1 cellular context compared by ENCODE assay signal in the genomic region with DNA sequence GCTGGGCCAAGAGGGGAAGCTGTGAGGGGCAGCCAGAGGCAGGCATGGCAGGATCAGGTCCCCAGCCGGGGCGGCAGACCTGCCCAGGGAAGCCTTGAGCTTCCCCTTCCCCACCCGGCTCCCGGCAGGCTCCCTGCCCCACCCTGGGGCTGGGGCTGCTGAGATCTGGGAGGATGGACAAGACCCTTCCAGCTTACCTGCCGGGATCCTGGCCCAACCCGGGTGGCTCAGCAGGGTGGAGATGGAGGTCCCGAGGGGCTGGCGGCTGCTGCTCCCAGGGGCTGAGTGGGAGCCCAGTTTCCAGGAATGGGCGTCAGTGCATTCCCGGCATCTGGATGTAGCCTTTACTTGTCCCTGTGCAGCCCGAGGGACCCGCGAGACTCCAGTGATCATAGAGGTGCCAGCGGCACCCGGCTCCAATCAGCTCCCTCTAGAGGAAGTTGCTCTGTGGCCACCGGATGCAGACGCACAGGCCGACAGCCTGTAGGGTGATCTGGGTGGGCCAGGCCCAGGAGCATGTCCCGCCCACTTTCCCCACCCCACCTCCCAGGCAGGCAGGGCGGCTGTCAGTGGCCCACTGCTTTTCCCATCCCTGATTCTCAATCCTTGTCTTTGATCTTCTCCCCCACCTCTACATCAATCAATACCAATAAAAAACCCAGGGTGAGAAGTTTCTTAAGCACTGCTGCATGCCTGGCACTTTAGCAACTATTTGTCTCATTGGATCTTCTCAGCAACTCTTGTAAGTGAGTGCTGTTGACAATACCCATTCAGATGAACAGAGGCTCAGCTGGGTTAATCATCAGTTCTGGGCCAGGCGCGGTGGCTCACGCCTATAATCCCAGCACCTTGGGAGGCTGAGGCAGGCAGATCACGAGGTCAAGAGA.
TF ChIP-seq lines count a peak whose summit lies in the region.

Gene BAK1, minus strand, starts transcription at position 449 of the 887 bp plus-strand sequence. CDS start 2,672 bp downstream, outside the sequence.

TF ChIP-seq in HepG2, 621 proteins besides CTCF, POLR2A, EP300 and RAD21 (continued from another document and continues in another):
- TF ChIP-seq, protein P1, sequence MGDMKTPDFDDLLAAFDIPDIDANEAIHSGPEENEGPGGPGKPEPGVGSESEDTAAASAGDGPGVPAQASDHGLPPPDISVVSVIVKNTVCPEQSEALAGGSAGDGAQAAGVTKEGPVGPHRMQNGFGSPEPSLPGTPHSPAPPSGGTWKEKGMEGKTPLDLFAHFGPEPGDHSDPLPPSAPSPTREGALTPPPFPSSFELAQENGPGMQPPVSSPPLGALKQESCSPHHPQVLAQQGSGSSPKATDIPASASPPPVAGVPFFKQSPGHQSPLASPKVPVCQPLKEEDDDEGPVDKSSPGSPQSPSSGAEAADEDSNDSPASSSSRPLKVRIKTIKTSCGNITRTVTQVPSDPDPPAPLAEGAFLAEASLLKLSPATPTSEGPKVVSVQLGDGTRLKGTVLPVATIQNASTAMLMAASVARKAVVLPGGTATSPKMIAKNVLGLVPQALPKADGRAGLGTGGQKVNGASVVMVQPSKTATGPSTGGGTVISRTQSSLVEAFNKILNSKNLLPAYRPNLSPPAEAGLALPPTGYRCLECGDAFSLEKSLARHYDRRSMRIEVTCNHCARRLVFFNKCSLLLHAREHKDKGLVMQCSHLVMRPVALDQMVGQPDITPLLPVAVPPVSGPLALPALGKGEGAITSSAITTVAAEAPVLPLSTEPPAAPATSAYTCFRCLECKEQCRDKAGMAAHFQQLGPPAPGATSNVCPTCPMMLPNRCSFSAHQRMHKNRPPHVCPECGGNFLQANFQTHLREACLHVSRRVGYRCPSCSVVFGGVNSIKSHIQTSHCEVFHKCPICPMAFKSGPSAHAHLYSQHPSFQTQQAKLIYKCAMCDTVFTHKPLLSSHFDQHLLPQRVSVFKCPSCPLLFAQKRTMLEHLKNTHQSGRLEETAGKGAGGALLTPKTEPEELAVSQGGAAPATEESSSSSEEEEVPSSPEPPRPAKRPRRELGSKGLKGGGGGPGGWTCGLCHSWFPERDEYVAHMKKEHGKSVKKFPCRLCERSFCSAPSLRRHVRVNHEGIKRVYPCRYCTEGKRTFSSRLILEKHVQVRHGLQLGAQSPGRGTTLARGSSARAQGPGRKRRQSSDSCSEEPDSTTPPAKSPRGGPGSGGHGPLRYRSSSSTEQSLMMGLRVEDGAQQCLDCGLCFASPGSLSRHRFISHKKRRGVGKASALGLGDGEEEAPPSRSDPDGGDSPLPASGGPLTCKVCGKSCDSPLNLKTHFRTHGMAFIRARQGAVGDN (CRISPR knock-in tag; IDR thresholded peaks at IDR 0.05) = peak; percentile 86
- TF ChIP-seq, protein P2, sequence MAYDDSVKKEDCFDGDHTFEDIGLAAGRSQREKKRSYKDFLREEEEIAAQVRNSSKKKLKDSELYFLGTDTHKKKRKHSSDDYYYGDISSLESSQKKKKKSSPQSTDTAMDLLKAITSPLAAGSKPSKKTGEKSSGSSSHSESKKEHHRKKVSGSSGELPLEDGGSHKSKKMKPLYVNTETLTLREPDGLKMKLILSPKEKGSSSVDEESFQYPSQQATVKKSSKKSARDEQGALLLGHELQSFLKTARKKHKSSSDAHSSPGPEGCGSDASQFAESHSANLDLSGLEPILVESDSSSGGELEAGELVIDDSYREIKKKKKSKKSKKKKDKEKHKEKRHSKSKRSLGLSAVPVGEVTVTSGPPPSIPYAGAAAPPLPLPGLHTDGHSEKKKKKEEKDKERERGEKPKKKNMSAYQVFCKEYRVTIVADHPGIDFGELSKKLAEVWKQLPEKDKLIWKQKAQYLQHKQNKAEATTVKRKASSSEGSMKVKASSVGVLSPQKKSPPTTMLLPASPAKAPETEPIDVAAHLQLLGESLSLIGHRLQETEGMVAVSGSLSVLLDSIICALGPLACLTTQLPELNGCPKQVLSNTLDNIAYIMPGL (CRISPR knock-in tag; IDR thresholded peaks at IDR 0.05; ENCODE audit: borderline replicate concordance in 1 of 2, low read depth in 1 of 2) = peak; percentile 94 to 95
- peak; percentile 99 for TF ChIP-seq ZNF574 (CRISPR knock-in tag; IDR thresholded peaks at IDR 0.05)
- TF ChIP-seq KAT7 (CRISPR knock-in tag; IDR thresholded peaks at IDR 0.05; ENCODE audit: borderline replicate concordance) = peak; percentile 38; the same call in 1 of the 2 replicates
- peak; percentile 87 for TF ChIP-seq CREB1 (IDR thresholded peaks at IDR 0.05)
- peak; percentile 93 for TF ChIP-seq CREB1 (CRISPR knock-in tag; IDR thresholded peaks at IDR 0.05)
- TF ChIP-seq, protein P3, sequence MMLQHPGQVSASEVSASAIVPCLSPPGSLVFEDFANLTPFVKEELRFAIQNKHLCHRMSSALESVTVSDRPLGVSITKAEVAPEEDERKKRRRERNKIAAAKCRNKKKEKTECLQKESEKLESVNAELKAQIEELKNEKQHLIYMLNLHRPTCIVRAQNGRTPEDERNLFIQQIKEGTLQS (CRISPR knock-in tag; IDR thresholded peaks at IDR 0.05) = no peak
- no peak for TF ChIP-seq ZNF850 (CRISPR knock-in tag; conservative IDR thresholded peaks at IDR 0.05)
- no peak for TF ChIP-seq HNF4A (CRISPR knock-in tag; IDR thresholded peaks at IDR 0.05)
- TF ChIP-seq, protein P4, sequence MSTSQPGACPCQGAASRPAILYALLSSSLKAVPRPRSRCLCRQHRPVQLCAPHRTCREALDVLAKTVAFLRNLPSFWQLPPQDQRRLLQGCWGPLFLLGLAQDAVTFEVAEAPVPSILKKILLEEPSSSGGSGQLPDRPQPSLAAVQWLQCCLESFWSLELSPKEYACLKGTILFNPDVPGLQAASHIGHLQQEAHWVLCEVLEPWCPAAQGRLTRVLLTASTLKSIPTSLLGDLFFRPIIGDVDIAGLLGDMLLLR (CRISPR knock-in tag; IDR thresholded peaks at IDR 0.05) = no peak
- TF ChIP-seq, protein P5, sequence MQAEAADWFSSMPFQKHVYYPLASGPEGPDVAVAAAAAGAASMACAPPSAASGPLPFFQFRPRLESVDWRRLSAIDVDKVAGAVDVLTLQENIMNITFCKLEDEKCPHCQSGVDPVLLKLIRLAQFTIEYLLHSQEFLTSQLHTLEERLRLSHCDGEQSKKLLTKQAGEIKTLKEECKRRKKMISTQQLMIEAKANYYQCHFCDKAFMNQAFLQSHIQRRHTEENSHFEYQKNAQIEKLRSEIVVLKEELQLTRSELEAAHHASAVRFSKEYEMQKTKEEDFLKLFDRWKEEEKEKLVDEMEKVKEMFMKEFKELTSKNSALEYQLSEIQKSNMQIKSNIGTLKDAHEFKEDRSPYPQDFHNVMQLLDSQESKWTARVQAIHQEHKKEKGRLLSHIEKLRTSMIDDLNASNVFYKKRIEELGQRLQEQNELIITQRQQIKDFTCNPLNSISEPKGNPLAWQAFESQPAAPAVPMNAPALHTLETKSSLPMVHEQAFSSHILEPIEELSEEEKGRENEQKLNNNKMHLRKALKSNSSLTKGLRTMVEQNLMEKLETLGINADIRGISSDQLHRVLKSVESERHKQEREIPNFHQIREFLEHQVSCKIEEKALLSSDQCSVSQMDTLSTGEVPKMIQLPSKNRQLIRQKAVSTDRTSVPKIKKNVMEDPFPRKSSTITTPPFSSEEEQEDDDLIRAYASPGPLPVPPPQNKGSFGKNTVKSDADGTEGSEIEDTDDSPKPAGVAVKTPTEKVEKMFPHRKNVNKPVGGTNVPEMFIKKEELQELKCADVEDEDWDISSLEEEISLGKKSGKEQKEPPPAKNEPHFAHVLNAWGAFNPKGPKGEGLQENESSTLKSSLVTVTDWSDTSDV (CRISPR knock-in tag; IDR thresholded peaks at IDR 0.05) = no peak
- TF ChIP-seq HNRNPL (IDR thresholded peaks at IDR 0.05; ENCODE audit: low read depth, low read length) = 0 out of 2 replicates have a peak, but pooled peaks have one; percentile 18
- no peak for TF ChIP-seq CAMTA2 (CRISPR knock-in tag; IDR thresholded peaks at IDR 0.05; ENCODE audit: borderline replicate concordance)
- TF ChIP-seq, protein P6, sequence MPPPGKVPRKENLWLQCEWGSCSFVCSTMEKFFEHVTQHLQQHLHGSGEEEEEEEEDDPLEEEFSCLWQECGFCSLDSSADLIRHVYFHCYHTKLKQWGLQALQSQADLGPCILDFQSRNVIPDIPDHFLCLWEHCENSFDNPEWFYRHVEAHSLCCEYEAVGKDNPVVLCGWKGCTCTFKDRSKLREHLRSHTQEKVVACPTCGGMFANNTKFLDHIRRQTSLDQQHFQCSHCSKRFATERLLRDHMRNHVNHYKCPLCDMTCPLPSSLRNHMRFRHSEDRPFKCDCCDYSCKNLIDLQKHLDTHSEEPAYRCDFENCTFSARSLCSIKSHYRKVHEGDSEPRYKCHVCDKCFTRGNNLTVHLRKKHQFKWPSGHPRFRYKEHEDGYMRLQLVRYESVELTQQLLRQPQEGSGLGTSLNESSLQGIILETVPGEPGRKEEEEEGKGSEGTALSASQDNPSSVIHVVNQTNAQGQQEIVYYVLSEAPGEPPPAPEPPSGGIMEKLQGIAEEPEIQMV (CRISPR knock-in tag; IDR thresholded peaks at IDR 0.05; ENCODE audit: low read depth) = no peak
- no peak for TF ChIP-seq ZNF274 (CRISPR knock-in tag; IDR thresholded peaks at IDR 0.05)
- no peak for TF ChIP-seq ONECUT2 (CRISPR knock-in tag; IDR thresholded peaks at IDR 0.05)
- peak; percentile 13; the same call in 1 of the 2 replicates for TF ChIP-seq ZNF383 (CRISPR knock-in tag; IDR thresholded peaks at IDR 0.05; ENCODE audit: borderline replicate concordance)
- TF ChIP-seq, protein P7, sequence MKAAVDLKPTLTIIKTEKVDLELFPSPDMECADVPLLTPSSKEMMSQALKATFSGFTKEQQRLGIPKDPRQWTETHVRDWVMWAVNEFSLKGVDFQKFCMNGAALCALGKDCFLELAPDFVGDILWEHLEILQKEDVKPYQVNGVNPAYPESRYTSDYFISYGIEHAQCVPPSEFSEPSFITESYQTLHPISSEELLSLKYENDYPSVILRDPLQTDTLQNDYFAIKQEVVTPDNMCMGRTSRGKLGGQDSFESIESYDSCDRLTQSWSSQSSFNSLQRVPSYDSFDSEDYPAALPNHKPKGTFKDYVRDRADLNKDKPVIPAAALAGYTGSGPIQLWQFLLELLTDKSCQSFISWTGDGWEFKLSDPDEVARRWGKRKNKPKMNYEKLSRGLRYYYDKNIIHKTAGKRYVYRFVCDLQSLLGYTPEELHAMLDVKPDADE (CRISPR knock-in tag; IDR thresholded peaks at IDR 0.05) = no peak
- no peak for TF ChIP-seq LBX2 (CRISPR knock-in tag; IDR thresholded peaks at IDR 0.05; ENCODE audit: borderline replicate concordance)
- TF ChIP-seq ZC3H4 (CRISPR knock-in tag; IDR thresholded peaks at IDR 0.05; ENCODE audit: borderline replicate concordance) = no peak
- no peak for TF ChIP-seq TGIF2 (CRISPR knock-in tag; IDR thresholded peaks at IDR 0.05)
- TF ChIP-seq, protein P8, sequence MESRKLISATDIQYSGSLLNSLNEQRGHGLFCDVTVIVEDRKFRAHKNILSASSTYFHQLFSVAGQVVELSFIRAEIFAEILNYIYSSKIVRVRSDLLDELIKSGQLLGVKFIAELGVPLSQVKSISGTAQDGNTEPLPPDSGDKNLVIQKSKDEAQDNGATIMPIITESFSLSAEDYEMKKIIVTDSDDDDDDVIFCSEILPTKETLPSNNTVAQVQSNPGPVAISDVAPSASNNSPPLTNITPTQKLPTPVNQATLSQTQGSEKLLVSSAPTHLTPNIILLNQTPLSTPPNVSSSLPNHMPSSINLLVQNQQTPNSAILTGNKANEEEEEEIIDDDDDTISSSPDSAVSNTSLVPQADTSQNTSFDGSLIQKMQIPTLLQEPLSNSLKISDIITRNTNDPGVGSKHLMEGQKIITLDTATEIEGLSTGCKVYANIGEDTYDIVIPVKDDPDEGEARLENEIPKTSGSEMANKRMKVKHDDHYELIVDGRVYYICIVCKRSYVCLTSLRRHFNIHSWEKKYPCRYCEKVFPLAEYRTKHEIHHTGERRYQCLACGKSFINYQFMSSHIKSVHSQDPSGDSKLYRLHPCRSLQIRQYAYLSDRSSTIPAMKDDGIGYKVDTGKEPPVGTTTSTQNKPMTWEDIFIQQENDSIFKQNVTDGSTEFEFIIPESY (CRISPR knock-in tag; IDR thresholded peaks at IDR 0.05) = peak; percentile 36; the same call in 1 of the 2 replicates
- TF ChIP-seq, protein P9, sequence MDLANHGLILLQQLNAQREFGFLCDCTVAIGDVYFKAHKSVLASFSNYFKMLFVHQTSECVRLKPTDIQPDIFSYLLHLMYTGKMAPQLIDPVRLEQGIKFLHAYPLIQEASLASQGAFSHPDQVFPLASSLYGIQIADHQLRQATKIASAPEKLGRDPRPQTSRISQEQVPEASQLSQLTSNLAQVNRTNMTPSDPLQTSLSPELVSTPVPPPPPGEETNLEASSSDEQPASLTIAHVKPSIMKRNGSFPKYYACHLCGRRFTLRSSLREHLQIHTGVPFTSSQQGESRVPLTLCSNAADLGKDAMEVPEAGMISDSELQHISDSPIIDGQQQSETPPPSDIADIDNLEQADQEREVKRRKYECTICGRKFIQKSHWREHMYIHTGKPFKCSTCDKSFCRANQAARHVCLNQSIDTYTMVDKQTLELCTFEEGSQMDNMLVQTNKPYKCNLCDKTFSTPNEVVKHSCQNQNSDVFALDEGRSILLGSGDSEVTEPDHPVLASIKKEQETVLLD (CRISPR knock-in tag; IDR thresholded peaks at IDR 0.05; ENCODE audit: low read depth) = no peak
- TF ChIP-seq MBNL3 (CRISPR knock-in tag; conservative IDR thresholded peaks at IDR 0.05) = no peak
- no peak for TF ChIP-seq FOXA1 (IDR thresholded peaks at IDR 0.05)
- TF ChIP-seq FOXA1 (CRISPR knock-in tag; IDR thresholded peaks at IDR 0.05) = peak; percentile 65; the same call in 1 of the 2 replicates
- TF ChIP-seq MTF2 (CRISPR knock-in tag; IDR thresholded peaks at IDR 0.05; ENCODE audit: borderline replicate concordance) = no peak
- TF ChIP-seq CENPT (CRISPR knock-in tag; IDR thresholded peaks at IDR 0.05; ENCODE audit: low read depth) = no peak
- TF ChIP-seq IRF9 (CRISPR knock-in tag; IDR thresholded peaks at IDR 0.05; ENCODE audit: borderline replicate concordance) = 0 out of 2 replicates have a peak, but pooled peaks have one; percentile 71
